ENCODE assay signal across 8 cellular contexts in the genomic region with DNA sequence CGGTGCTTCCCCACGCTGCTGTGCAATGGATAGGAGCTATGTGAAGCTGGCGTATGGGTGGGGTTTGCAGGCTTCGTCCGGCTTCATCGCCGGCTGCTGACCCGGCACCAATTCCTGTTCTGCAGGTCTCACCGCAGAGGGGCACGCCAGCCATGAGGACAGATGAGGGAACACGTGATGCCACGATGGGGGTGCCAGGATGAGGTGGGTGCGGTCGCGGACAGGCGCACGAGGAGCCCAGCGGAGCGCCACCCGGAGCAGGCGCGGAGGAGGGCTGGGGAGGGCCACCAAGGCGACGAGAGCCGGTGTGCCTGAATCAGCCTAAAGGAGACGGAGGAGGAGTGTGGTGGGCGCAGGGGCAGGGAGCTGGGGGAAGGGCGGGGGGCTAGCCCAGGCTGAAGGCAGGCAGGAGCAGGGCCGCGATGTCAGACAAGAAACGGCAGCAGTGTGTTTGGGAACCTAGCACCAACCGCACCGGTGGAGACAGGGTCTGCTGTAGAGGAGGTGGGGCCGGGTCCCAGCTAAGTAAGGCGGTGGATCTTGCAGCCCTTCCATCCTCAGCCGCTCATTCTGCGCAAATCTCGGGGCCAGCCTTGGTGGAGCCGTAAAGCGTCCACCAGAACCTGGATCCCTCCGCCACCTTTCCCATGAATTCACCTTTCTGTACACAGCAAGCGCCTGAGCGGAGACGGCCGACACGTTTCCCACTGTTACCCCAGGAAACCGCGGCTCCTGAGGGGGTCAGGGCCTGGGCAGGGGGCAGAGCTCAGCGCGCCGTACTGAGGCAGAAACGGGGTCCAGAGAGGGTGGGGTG. TPM values are rescaled to one million over a fixed set of nuclear protein-coding genes. Genes with fewer than 3 reads are reported as not detected.
DNase-seq lines count a peak whose midpoint lies in the region; ATAC-seq, FAIRE-seq and TF ChIP-seq lines count a peak whose summit lies in the region.

No MANE protein-coding gene starts in this region.

- DNase-seq in ACHN = peak; percentile 39
- no peak for DNase-seq in GM12891 (ENCODE audit: insufficient read length, low spot score)
- peak; percentile 29 for DNase-seq in NCI-H1048 (lab: John Stamatoyannopoulos, UW)
- DNase-seq in activated CD4-positive, CD25-positive, alpha-beta regulatory T cell treated with anti-CD3 and anti-CD28 coated beads, Interleukin-2, amount 50 U/mL, for 72 hours = peak; percentile 31
- peak; percentile 29 for DNase-seq in endothelial cell of umbilical vein (ENCODE audit: low read depth, low spot score)
- peak; percentile 59 to 86 for DNase-seq in upper lobe of left lung

- peak overlapping the region; percentile 53 for H2AFZ ChIP-seq in endothelial cell of umbilical vein (ENCODE audit: low read depth, low read length)

- no peak for TF ChIP-seq POLR2A in GM12891 (IDR thresholded peaks at IDR 0.05; ENCODE audit: low read depth, low read length)
- no peak for TF ChIP-seq POLR2A in endothelial cell of umbilical vein (IDR thresholded peaks at IDR 0.05; ENCODE audit: low read depth, low read length)
- TF ChIP-seq POLR2A in upper lobe of left lung (IDR thresholded peaks at IDR 0.05) = no peak

- intact Hi-C loops in endothelial cell of umbilical vein (cut with micrococcal nuclease) = no loop called here

- H3K27me3 ChIP-seq in endothelial cell of umbilical vein (ENCODE audit: control insufficient read depth in 2 of 2, insufficient read depth in 2 of 2, low read length in 2 of 2) (peaks cover 18 to 29% of the 10 kb centered on the region in 2 experiments), mucosa of stomach (ENCODE audit: control insufficient read depth, insufficient read depth, low read length) (peaks cover 29% of the 10 kb centered on the region), upper lobe of left lung (peaks cover 0 to 23% (median 13%) of the 10 kb centered on the region in 4 donors)

- no TSS peak for BruUV-seq in endothelial cell of umbilical vein (replicated peaks; lab: Mats Ljungman, UMichigan)

- dilution Hi-C loops in endothelial cell of umbilical vein (cut with MboI; ENCODE audit: extremely low pct_ligation_motif_present, low sequenced_read_pairs) = no loop called here

- CTCF ChIA-PET in endothelial cell of umbilical vein (lab: Charles Lee) = interaction anchor here (0.6 to 1.0 kb wide), 3 partner anchors 15 to 1842 kb away, joined by 3 to 4 read pairs (median 3); no protein-coding TSS in a partner anchor

- TF ChIP-seq EP300 in upper lobe of left lung (IDR thresholded peaks at IDR 0.05) = no peak

- FAIRE-seq in GM12891 (lab: Jason Lieb, UNC) (peak; percentile 83), endothelial cell of umbilical vein (lab: Jason Lieb, UNC) (peak; percentile 71)

- H3K4me1 ChIP-seq in endothelial cell of umbilical vein (ENCODE audit: control insufficient read depth, extremely low read depth, insufficient read depth, low read length) (no peaks in the 10 kb centered on the region), mucosa of stomach (ENCODE audit: control insufficient read depth, insufficient read depth, low read length) (peaks cover 18% of the 10 kb centered on the region), upper lobe of left lung (peaks cover 22 to 29% (median 24%) of the 10 kb centered on the region in 4 donors)

- WGBS in upper lobe of left lung, 2 donors = 1 to 2% methylated on average over 26 to 51 of the region's 52 CpGs

- POLR2A ChIA-PET in endothelial cell of umbilical vein (lab: Charles Lee) = no interaction called here

- no peaks in the 10 kb centered on the region for H3K79me2 ChIP-seq in endothelial cell of umbilical vein (ENCODE audit: control insufficient read depth, insufficient read depth, low read length)

- no peaks in the 10 kb centered on the region for H3K36me3 ChIP-seq in endothelial cell of umbilical vein (ENCODE audit: control insufficient read depth in 2 of 2, extremely low read depth in 1 of 2, insufficient read depth in 2 of 2, low read length in 2 of 2)
- H3K36me3 ChIP-seq in mucosa of stomach (ENCODE audit: control insufficient read depth, insufficient read depth, low read length) = no peaks in the 10 kb centered on the region
- no peaks in the 10 kb centered on the region for H3K36me3 ChIP-seq in upper lobe of left lung

- no peak overlapping the region for H3K27ac ChIP-seq in endothelial cell of umbilical vein (ENCODE audit: insufficient read depth, low read depth, low read length)
- peak overlapping the region in 1 of 4 donors; percentile 52 for H3K27ac ChIP-seq in upper lobe of left lung

- no peaks in the 10 kb centered on the region for H4K20me1 ChIP-seq in endothelial cell of umbilical vein (replicated peaks; ENCODE audit: control insufficient read depth, extremely low read depth, insufficient read depth, low read length)

- H3K9ac ChIP-seq in endothelial cell of umbilical vein (replicated peaks; ENCODE audit: extremely low read depth, insufficient read depth, low read length) (no peak overlapping the region), mucosa of stomach (ENCODE audit: low read length) (peak overlapping the region; percentile 41)

- ATAC-seq in upper lobe of left lung (ENCODE audit: low FRiP score in 2 of 2) (peak; percentile 61 to 75), HG03520 (IDR thresholded peaks at IDR 0.05; ENCODE audit: unreplicated experiment) (no peak)

- in situ Hi-C loops in ACHN (cut with HindIII; ENCODE audit: low pct_ligation_motif_present, low pct_unique_long_range_greater_than_20kb, low sequenced_read_pairs) = no loop called here

- H3K4me3 ChIP-seq in endothelial cell of umbilical vein (replicated peaks in 1 of 3; ENCODE audit: insufficient read depth in 1 of 3, low read depth in 1 of 3, low read length in 3 of 3) (peak overlapping the region; percentile 0 to 44 (median 36)), mucosa of stomach (ENCODE audit: low read length) (peak overlapping the region; percentile 32), upper lobe of left lung (peak overlapping the region; percentile 14 to 48 (median 39))

- no peaks in the 10 kb centered on the region for H3K9me1 ChIP-seq in endothelial cell of umbilical vein (replicated peaks; ENCODE audit: control insufficient read depth, extremely low read depth, insufficient read depth, low read length)

- H3K9me3 ChIP-seq in endothelial cell of umbilical vein (replicated peaks; ENCODE audit: control insufficient read depth, insufficient read depth, low read length) (no peaks in the 10 kb centered on the region), mucosa of stomach (ENCODE audit: control insufficient read depth, low read length) (no peaks in the 10 kb centered on the region), upper lobe of left lung (no peaks in the 10 kb centered on the region)

- TF ChIP-seq CTCF in endothelial cell of umbilical vein (IDR thresholded peaks at IDR 0.05; ENCODE audit: extremely low read depth in 1 of 2, insufficient read depth in 1 of 2, low read depth in 1 of 2, low read length in 2 of 2) (no peak), upper lobe of left lung (IDR thresholded peaks at IDR 0.05) (no peak)

- peak overlapping the region; percentile 54 for H3K4me2 ChIP-seq in endothelial cell of umbilical vein (ENCODE audit: insufficient read depth, low read length)

TF ChIP-seq in GM12891, 5 proteins besides CTCF, POLR2A, EP300 and RAD21:
- TF ChIP-seq TAF1 (IDR thresholded peaks at IDR 0.05; ENCODE audit: low read depth, low read length) (no peak), POU2F2 (IDR thresholded peaks at IDR 0.05; ENCODE audit: low read depth, low read length) (no peak), PAX5 (IDR thresholded peaks at IDR 0.05; ENCODE audit: insufficient read depth, low read length, severe bottlenecking) (no peak), SPI1 (IDR thresholded peaks at IDR 0.05; ENCODE audit: low read depth, low read length) (no peak)

TF ChIP-seq in endothelial cell of umbilical vein, 7 proteins besides CTCF, POLR2A, EP300 and RAD21:
- TF ChIP-seq FOS (IDR thresholded peaks at IDR 0.05; ENCODE audit: borderline replicate concordance, insufficient read depth, low read length) (no peak), JUN (IDR thresholded peaks at IDR 0.05; ENCODE audit: borderline replicate concordance, insufficient read depth, insufficient read length, low read depth) (no peak), GATA2 (IDR thresholded peaks at IDR 0.05; ENCODE audit: insufficient read depth, insufficient read length, low read depth, low read length) (no peak), MYC (IDR thresholded peaks at IDR 0.05; ENCODE audit: low read depth, low read length) (no peak), EZH2 (IDR thresholded peaks at IDR 0.05; ENCODE audit: borderline replicate concordance, low read depth, low read length, severe bottlenecking) (no peak), POLR2AphosphoS5 (IDR thresholded peaks at IDR 0.05; ENCODE audit: insufficient read depth, low read depth, low read length) (no peak)
- TF ChIP-seq, protein P1, sequence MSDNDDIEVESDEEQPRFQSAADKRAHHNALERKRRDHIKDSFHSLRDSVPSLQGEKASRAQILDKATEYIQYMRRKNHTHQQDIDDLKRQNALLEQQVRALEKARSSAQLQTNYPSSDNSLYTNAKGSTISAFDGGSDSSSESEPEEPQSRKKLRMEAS (IDR thresholded peaks at IDR 0.05; ENCODE audit: insufficient read depth, insufficient read length) = no peak

RNA-seq across cellular contexts. Expression of gene CD8A, which starts 17.0 kb away (rescaled TPM):
- 0.05 TPM for polyA plus RNA-seq in GM12891 (2012; ENCODE audit: low read depth, missing spikeins)
- total RNA-seq in endothelial cell of umbilical vein (not detected in 2 replicates), upper lobe of left lung (1 to 10 TPM; 4.1 to 5.6 (median 4.7) TPM)
- polyA plus RNA-seq in endothelial cell of umbilical vein = not detected in 2 replicates
- not detected in 2 replicates for polyA plus RNA-seq in endothelial cell of umbilical vein (2011; cell fraction: cytosol; rRNA removed)
- not detected in 2 replicates for polyA plus RNA-seq in endothelial cell of umbilical vein (2011; cell fraction: nucleus; rRNA removed)
- not detected in 2 replicates for polyA plus RNA-seq in endothelial cell of umbilical vein (2012)
- polyA minus RNA-seq in endothelial cell of umbilical vein = not detected in 2 replicates
- not detected for polyA minus RNA-seq in endothelial cell of umbilical vein (2011; cell fraction: cytosol; rRNA and poly(A)+ RNA removed)
- polyA minus RNA-seq in endothelial cell of umbilical vein (2011; cell fraction: nucleus; rRNA and poly(A)+ RNA removed) = not detected in 2 replicates

RNA-seq across cellular contexts. Expression of gene CD8B, which starts 54.0 kb away (rescaled TPM):
- 0.14 TPM for polyA plus RNA-seq in GM12891 (2012; ENCODE audit: low read depth, missing spikeins)
- not detected in 2 replicates for total RNA-seq in endothelial cell of umbilical vein
- not detected in 2 replicates for polyA plus RNA-seq in endothelial cell of umbilical vein
- polyA plus RNA-seq in endothelial cell of umbilical vein (2011; cell fraction: cytosol; rRNA removed) = not detected in 2 replicates
- polyA plus RNA-seq in endothelial cell of umbilical vein (2011; cell fraction: nucleus; rRNA removed) = not detected in 2 replicates
- not detected in 2 replicates for polyA plus RNA-seq in endothelial cell of umbilical vein (2012)
- polyA minus RNA-seq in endothelial cell of umbilical vein = not detected in 2 replicates
- not detected for polyA minus RNA-seq in endothelial cell of umbilical vein (2011; cell fraction: cytosol; rRNA and poly(A)+ RNA removed)
- polyA minus RNA-seq in endothelial cell of umbilical vein (2011; cell fraction: nucleus; rRNA and poly(A)+ RNA removed) = not detected in 2 replicates
- 10 to 100 TPM in 1 of 6 donors, 1 to 10 TPM in 5; 1.4 to 13.3 (median 5.2) TPM for total RNA-seq in upper lobe of left lung
